Comparison of ENCODE assay signal across 8 cellular contexts in the genomic region with DNA sequence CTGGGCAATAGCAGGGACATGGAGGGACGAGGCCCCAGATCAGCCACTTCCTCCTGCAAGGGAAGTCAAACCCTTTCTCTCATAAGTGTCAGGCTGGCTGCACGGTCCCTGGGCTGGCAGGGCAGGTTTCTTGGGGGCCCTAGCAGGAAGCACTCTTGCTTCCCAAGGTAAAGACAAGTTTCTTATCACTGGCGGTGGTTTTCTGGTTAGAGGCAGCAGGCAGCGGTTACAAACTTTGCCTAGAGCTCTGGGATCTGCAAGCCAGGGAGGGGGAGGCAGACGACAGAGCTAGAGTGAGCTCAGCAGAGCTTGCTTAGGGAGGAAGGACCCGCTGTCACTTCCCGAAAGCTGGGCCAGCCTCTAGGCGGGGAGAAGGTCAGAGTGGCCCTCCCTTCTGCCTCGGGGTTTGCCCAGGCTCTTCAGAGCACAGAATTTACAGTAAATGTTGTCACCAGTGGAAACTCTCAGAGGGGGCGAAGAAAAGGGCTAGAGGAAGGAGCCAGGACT. TPM values are rescaled to one million over a fixed set of nuclear protein-coding genes. Genes with fewer than 3 reads are reported as not detected.
DNase-seq lines count a peak whose midpoint lies in the region; ATAC-seq and TF ChIP-seq lines count a peak whose summit lies in the region.

No MANE protein-coding gene starts in this region.

- H3K79me1 ChIP-seq in mesendoderm (ENCODE audit: low read length): no peaks in the 10 kb centered on the region

- no peaks in the 10 kb centered on the region for H3K4me1 ChIP-seq in ascending aorta
- no peaks in the 10 kb centered on the region for H3K4me1 ChIP-seq in mesendoderm (ENCODE audit: control insufficient read depth, low read depth, low read length)

- no peak overlapping the region for H3K4ac ChIP-seq in mesendoderm (ENCODE audit: low read depth, low read length)

- H3K27me3 ChIP-seq in ascending aorta (no peaks in the 10 kb centered on the region), mesendoderm (ENCODE audit: insufficient read depth, low read length, poor library complexity) (no peaks in the 10 kb centered on the region)

- no peak overlapping the region for H2BK15ac ChIP-seq in mesendoderm (replicated peaks; ENCODE audit: low read depth)

- no peaks in the 10 kb centered on the region for H3K9me3 Mint-ChIP-seq in T-helper 2 cell treated with Interferon-gamma antibody and Interleukin-4, amounts not matched to agents 5 μg/mL and 100 μg/mL, for 36 hours
- H3K9me3 Mint-ChIP-seq in stimulated activated effector memory CD8-positive, alpha-beta T cell treated with anti-CD3 and anti-CD28 coated beads, Interleukin-12 subunit alpha, Interleukin-12 subunit beta, amount 100 ng/mL, for 72 hours: no peaks in the 10 kb centered on the region

- H2BK5ac ChIP-seq in mesendoderm (ENCODE audit: low read length): no peak overlapping the region

- H4K5ac ChIP-seq in mesendoderm (ENCODE audit: low read length): no peak overlapping the region

- no peak overlapping the region for H3K4me2 ChIP-seq in mesendoderm (ENCODE audit: low read length)

- H2BK120ac ChIP-seq in mesendoderm (ENCODE audit: low read depth, low read length): no peak overlapping the region

- TF ChIP-seq CTCF in ascending aorta (IDR thresholded peaks at IDR 0.05): no peak

- no peak overlapping the region for H4K8ac ChIP-seq in mesendoderm (ENCODE audit: low read depth, low read length)

- H3K36me3 ChIP-seq in ascending aorta (no peaks in the 10 kb centered on the region), mesendoderm (ENCODE audit: control insufficient read depth, insufficient read depth, low read length) (no peaks in the 10 kb centered on the region)

- H3K36me3 Mint-ChIP-seq in T-helper 2 cell treated with Interferon-gamma antibody and Interleukin-4, amounts not matched to agents 5 μg/mL and 100 μg/mL, for 36 hours (ENCODE audit: low read depth): peaks cover 32% of the 10 kb centered on the region
- H3K36me3 Mint-ChIP-seq in stimulated activated effector memory CD8-positive, alpha-beta T cell treated with anti-CD3 and anti-CD28 coated beads, Interleukin-12 subunit alpha, Interleukin-12 subunit beta, amount 100 ng/mL, for 72 hours: peaks cover 100% of the 10 kb centered on the region

- no peak overlapping the region for H3K9ac ChIP-seq in mesendoderm (ENCODE audit: low read length)

- peak overlapping the region in 1 of 2 donors; percentile 19 for H3K27ac ChIP-seq in ascending aorta
- H3K27ac ChIP-seq in mesendoderm (ENCODE audit: low read depth, low read length): no peak overlapping the region

- peak; percentile 89 for DNase-seq in T-helper 2 cell treated with Interferon-gamma antibody and Interleukin-4, amounts not matched to agents 5 μg/mL and 100 μg/mL, for 36 hours (ENCODE audit: low spot score)
- DNase-seq in ascending aorta (ENCODE audit: low spot score in 2 of 2) (peak; percentile 14 to 85), mesendoderm (peak; percentile 23), HUDEP-2 (lab: John Stamatoyannopoulos, UW; ENCODE audit: unreplicated experiment in 76 of 76) (no peak), retina (no peak)
- DNase-seq in stimulated activated effector memory CD8-positive, alpha-beta T cell treated with anti-CD3 and anti-CD28 coated beads, Interleukin-12 subunit alpha, Interleukin-12 subunit beta, amount 100 ng/mL, for 72 hours (ENCODE audit: low spot score in 2 of 2): peak; percentile 57 to 92

- H3K23ac ChIP-seq in mesendoderm (ENCODE audit: low read length): no peak overlapping the region

- no peak overlapping the region for H3K18ac ChIP-seq in mesendoderm (ENCODE audit: low read length)

- H2AK5ac ChIP-seq in mesendoderm (ENCODE audit: low read length): no peak overlapping the region

- peak; percentile 57 for ATAC-seq in GM18502 (IDR thresholded peaks at IDR 0.05; ENCODE audit: poor library complexity, unreplicated experiment)
- ATAC-seq in HG02885 (IDR thresholded peaks at IDR 0.05; ENCODE audit: poor library complexity, unreplicated experiment): peak; percentile 76
- ATAC-seq in stimulated activated effector memory CD8-positive, alpha-beta T cell treated with anti-CD3 and anti-CD28 coated beads, Interleukin-12 subunit alpha, Interleukin-12 subunit beta, amount 100 ng/mL, for 72 hours: peak; percentile 90

- H3K79me2 ChIP-seq in mesendoderm (ENCODE audit: control insufficient read depth, insufficient read depth, low read length): no peaks in the 10 kb centered on the region

- H3K9me3 ChIP-seq in ascending aorta: no peaks in the 10 kb centered on the region

- WGBS in mesendoderm (ENCODE audit: extremely low coverage, insufficient coverage, low lambda C conversion rate): no CpG with 5 or more reads among the region's 10 CpGs

- no peaks in the 10 kb centered on the region for H3K27me3 Mint-ChIP-seq in T-helper 2 cell treated with Interferon-gamma antibody and Interleukin-4, amounts not matched to agents 5 μg/mL and 100 μg/mL, for 36 hours (ENCODE audit: low read depth)

- no peak overlapping the region for H3K56ac ChIP-seq in mesendoderm (ENCODE audit: low read length)

- peak overlapping the region; percentile 75 for H3K4me3 Mint-ChIP-seq in T-helper 2 cell treated with Interferon-gamma antibody and Interleukin-4, amounts not matched to agents 5 μg/mL and 100 μg/mL, for 36 hours
- peak overlapping the region; percentile 79 for H3K4me3 Mint-ChIP-seq in stimulated activated effector memory CD8-positive, alpha-beta T cell treated with anti-CD3 and anti-CD28 coated beads, Interleukin-12 subunit alpha, Interleukin-12 subunit beta, amount 100 ng/mL, for 72 hours

- H3K4me3 ChIP-seq in ascending aorta (no peak overlapping the region), mesendoderm (ENCODE audit: low read length) (no peak overlapping the region)

- intact Hi-C loops in ascending aorta (cut with DNase I): no loop called here

- H3K4me1 Mint-ChIP-seq in T-helper 2 cell treated with Interferon-gamma antibody and Interleukin-4, amounts not matched to agents 5 μg/mL and 100 μg/mL, for 36 hours (ENCODE audit: low read depth): peaks cover 52% of the 10 kb centered on the region
- peaks cover 73% of the 10 kb centered on the region for H3K4me1 Mint-ChIP-seq in stimulated activated effector memory CD8-positive, alpha-beta T cell treated with anti-CD3 and anti-CD28 coated beads, Interleukin-12 subunit alpha, Interleukin-12 subunit beta, amount 100 ng/mL, for 72 hours

- peak overlapping the region; percentile 94 for H3K27ac Mint-ChIP-seq in T-helper 2 cell treated with Interferon-gamma antibody and Interleukin-4, amounts not matched to agents 5 μg/mL and 100 μg/mL, for 36 hours
- H3K27ac Mint-ChIP-seq in stimulated activated effector memory CD8-positive, alpha-beta T cell treated with anti-CD3 and anti-CD28 coated beads, Interleukin-12 subunit alpha, Interleukin-12 subunit beta, amount 100 ng/mL, for 72 hours: peak overlapping the region; percentile 97

RNA-seq across cellular contexts. Expression of a gene that starts 20.4 kb away (rescaled TPM):
- total RNA-seq in ascending aorta: not detected
- polyA plus RNA-seq in mesendoderm (2013, experiment 1 of 2): not detected
- polyA plus RNA-seq in mesendoderm (2013, experiment 2 of 2): not detected

RNA-seq across cellular contexts. Expression of a gene that starts 35.8 kb away (rescaled TPM):
- total RNA-seq in ascending aorta: 3.4 TPM
- polyA plus RNA-seq in mesendoderm (2013, experiment 1 of 2): 3.3 TPM
- polyA plus RNA-seq in mesendoderm (2013, experiment 2 of 2): 3.2 TPM

Comparison
In these comparisons a context has a peak if more than half of its experiments do, and no peak if none do; other contexts are left out.
1. DNase-seq: peak in T-helper 2 cell treated with Interferon-gamma antibody and Interleukin-4, amounts not matched to agents 5 μg/mL and 100 μg/mL, for 36 hours (single experiment), ascending aorta (2 of 2), mesendoderm (single experiment) and stimulated activated effector memory CD8-positive, alpha-beta T cell treated with anti-CD3 and anti-CD28 coated beads, Interleukin-12 subunit alpha, Interleukin-12 subunit beta, amount 100 ng/mL, for 72 hours (2 of 2); none in HUDEP-2 (0 of 76) and retina (single experiment).
2. Peak in every context shown above with its lines, with median percentiles within 50 percentile points of each other: ATAC-seq.